ENCODE assay signal across 1 cellular context in genomic region chr19:40750035-40750284, GRCh38.
TF ChIP-seq lines count a peak whose summit lies in the region.

No MANE protein-coding gene starts in this region.

TF ChIP-seq in endothelial cell of umbilical vein, 7 proteins besides CTCF, POLR2A, EP300 and RAD21:
- TF ChIP-seq JUN (IDR thresholded peaks at IDR 0.05; ENCODE audit: borderline replicate concordance, insufficient read depth, insufficient read length, low read depth) (no peak), GATA2 (IDR thresholded peaks at IDR 0.05; ENCODE audit: insufficient read depth, insufficient read length, low read depth, low read length) (no peak), MAX (IDR thresholded peaks at IDR 0.05; ENCODE audit: insufficient read depth, insufficient read length) (no peak), FOS (IDR thresholded peaks at IDR 0.05; ENCODE audit: borderline replicate concordance, insufficient read depth, low read length) (no peak), MYC (IDR thresholded peaks at IDR 0.05; ENCODE audit: low read depth, low read length) (no peak), POLR2AphosphoS5 (IDR thresholded peaks at IDR 0.05; ENCODE audit: insufficient read depth, low read depth, low read length) (no peak), EZH2 (IDR thresholded peaks at IDR 0.05; ENCODE audit: borderline replicate concordance, low read depth, low read length, severe bottlenecking) (no peak)
TF ChIP-seq in endothelial cell of umbilical vein: peak in this region for 0.
